11 cellular contexts compared by ENCODE assay signal in the genomic region with DNA sequence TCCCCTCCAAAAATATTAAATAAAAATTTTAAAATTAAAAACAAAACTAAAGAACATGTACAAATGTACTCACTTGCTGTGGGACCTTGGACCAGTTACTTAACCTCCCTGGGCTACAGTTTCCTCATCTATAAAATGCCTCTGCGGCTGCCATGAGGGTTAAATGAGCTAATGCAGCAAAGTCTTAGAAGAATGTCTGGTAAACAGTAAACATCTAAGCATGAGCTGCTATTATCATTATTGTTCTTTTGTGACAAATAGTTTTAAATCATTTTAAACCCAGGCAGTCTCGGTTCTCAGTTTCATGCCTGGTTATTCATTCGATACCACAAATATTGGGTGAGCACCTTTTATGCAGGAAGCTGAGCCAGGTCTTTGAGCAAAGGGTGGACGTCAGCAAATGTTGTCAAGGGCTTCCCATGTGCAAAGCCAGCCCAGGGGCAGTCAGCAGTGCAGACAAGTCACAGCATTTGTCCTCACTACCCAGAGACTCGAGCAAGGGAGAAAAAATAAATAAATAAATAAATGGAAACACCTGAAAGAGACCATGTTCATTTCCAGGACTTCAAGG.
A peak's percentile ranks its signal among the peaks of the same experiment; 100 is the strongest.
DNase-seq lines count a peak whose midpoint lies in the region; ATAC-seq, FAIRE-seq and TF ChIP-seq lines count a peak whose summit lies in the region.
"Had no signal": no experiment of that assay in that cellular context is flagged by ENCODE, and none has a peak within 500 bp of the region (broad histone marks: within the 10 kb centered on the region; RNA-seq: fewer than 3 reads in every experiment).

No MANE protein-coding gene starts in this region.

- DNase-seq in CD8-positive, alpha-beta memory T cell: peak in 1 of 5 donors; percentile 71
- DNase-seq in HepG2 (ENCODE audit: low spot score) (no peak), nephron progenitor cell (no peak), dedifferentiated amniotic fluid mesenchymal stem cell (ENCODE audit: extremely low spot score) (no peak)
- DNase-seq: stimulated activated CD8-positive, alpha-beta memory T cell treated with anti-CD3 and anti-CD28 coated beads, Interleukin-4, amount 100 ng/mL, for 48 hours had no signal

- POLR2A ChIA-PET in CD8-positive, alpha-beta memory T cell (lab: Charles Lee): interaction anchor here (1.4 to 3.0 kb wide), 4 partner anchors 9 to 28 kb away, joined by 5 to 17 read pairs (median 8); no protein-coding TSS in a partner anchor
- POLR2A ChIA-PET in HepG2 (lab: Yijun Ruan, JAX): interaction anchor here (1.7 to 2.0 kb wide), 2 partner anchors 10 to 43 kb away, joined by 4 to 5 read pairs; no protein-coding TSS in a partner anchor

- peak overlapping the region in 6 of 7 donors; percentile 52 to 75 (median 69) for H3K4me3 Mint-ChIP-seq in CD8-positive, alpha-beta memory T cell
- H3K4me3 Mint-ChIP-seq in nephron progenitor cell: no peak overlapping the region

- H3K4me3 ChIP-seq in CD8-positive, alpha-beta memory T cell (ENCODE audit: low read length): no peak overlapping the region
- H3K4me3 ChIP-seq in KMS-11 (IDR thresholded peaks at IDR 0.05; ENCODE audit: insufficient read depth, low read depth, low read length) (no peak overlapping the region), HepG2 (replicated peaks in 1 of 3; ENCODE audit: insufficient read depth in 1 of 3, low read depth in 2 of 3, low read length in 3 of 3) (no peak overlapping the region)

- H3K27ac Mint-ChIP-seq in CD8-positive, alpha-beta memory T cell: peak overlapping the region; percentile 87 to 100 (median 97)
- H3K27ac Mint-ChIP-seq in nephron progenitor cell: no peak overlapping the region

- intact Hi-C loops in HepG2 (cut with micrococcal nuclease; ENCODE audit: unreplicated experiment): loop anchor here (1.0 to 2.0 kb wide), 2 partner anchors 13 to 32 kb away; no protein-coding TSS in a partner anchor

- CTCF ChIA-PET in CD8-positive, alpha-beta memory T cell (lab: Charles Lee): interaction anchor here (0.7 to 1.1 kb wide), 3 partner anchors 10 to 13 kb away, joined by 3 to 6 read pairs (median 4); no protein-coding TSS in a partner anchor
- CTCF ChIA-PET in HepG2 (lab: Yijun Ruan, JAX; ENCODE audit: low intra/inter-chr PET ratio, low total read pairs): no interaction called here

- peak; percentile 47 for ATAC-seq in GM18511 (IDR thresholded peaks at IDR 0.05; ENCODE audit: unreplicated experiment)
- no peak for ATAC-seq in HepG2
- ATAC-seq in HG03565 (IDR thresholded peaks at IDR 0.05; ENCODE audit: unreplicated experiment): no peak
- no peak for ATAC-seq in HG03342 (IDR thresholded peaks at IDR 0.05; ENCODE audit: unreplicated experiment)

- H3K36me3 ChIP-seq in CD8-positive, alpha-beta memory T cell (ENCODE audit: insufficient read depth, low read length): peaks cover 14% of the 10 kb centered on the region
- H3K36me3 ChIP-seq in KMS-11 (ENCODE audit: insufficient read depth): no peaks in the 10 kb centered on the region
- H3K36me3 ChIP-seq in HepG2 (replicated peaks in 1 of 2; ENCODE audit: control insufficient read depth in 1 of 2, insufficient read depth in 2 of 2, low read length in 2 of 2): peaks cover 0 to 4% of the 10 kb centered on the region in 2 experiments; a peak in 3 of 5 replicates

- no peak for TF ChIP-seq RAD21 in HepG2 (CRISPR knock-in tag; IDR thresholded peaks at IDR 0.05)

- 97% methylated on average over 5 of the region's 5 CpGs for WGBS in HepG2 (ENCODE audit: low lambda C conversion rate)

- peaks cover 81 to 98% (median 92%) of the 10 kb centered on the region in 3 donors for H3K4me1 Mint-ChIP-seq in CD8-positive, alpha-beta memory T cell
- peaks cover 40% of the 10 kb centered on the region for H3K4me1 Mint-ChIP-seq in nephron progenitor cell

- no peaks in the 10 kb centered on the region for H3K9me3 ChIP-seq in CD8-positive, alpha-beta memory T cell (ENCODE audit: low read length)
- no peaks in the 10 kb centered on the region for H3K9me3 ChIP-seq in HepG2 (ENCODE audit: low read length)

- H3K4me2 ChIP-seq in KMS-11 (peak overlapping the region; percentile 86), HepG2 (ENCODE audit: low read depth, low read length) (no peak overlapping the region)

- H3K79me2 ChIP-seq in KMS-11 (ENCODE audit: insufficient read depth, low read depth): peaks cover 4% of the 10 kb centered on the region; the same call in 1 of the 2 replicates
- no peaks in the 10 kb centered on the region for H3K79me2 ChIP-seq in HepG2 (ENCODE audit: insufficient read depth, low read length)

- peaks cover 90% of the 10 kb centered on the region for H3K4me1 ChIP-seq in CD8-positive, alpha-beta memory T cell (ENCODE audit: insufficient read depth, low read length)
- H3K4me1 ChIP-seq in KMS-11 (ENCODE audit: low read depth, poor library complexity, severe bottlenecking) (peaks cover 83% of the 10 kb centered on the region), HepG2 (ENCODE audit: insufficient read depth, low read length) (peaks cover 15% of the 10 kb centered on the region)

- BruUV-seq in HepG2 (replicated peaks; lab: Mats Ljungman, UMichigan): no TSS peak

- TF ChIP-seq CTCF in KMS-11 (conservative IDR thresholded peaks at IDR 0.05; ENCODE audit: low read depth, low read length): no peak
- TF ChIP-seq CTCF in HepG2 (CRISPR knock-in tag; IDR thresholded peaks at IDR 0.05): no peak
- no peak for TF ChIP-seq CTCF in nephron progenitor cell (IDR thresholded peaks at IDR 0.05)

- no peaks in the 10 kb centered on the region for H3K27me3 Mint-ChIP-seq in CD8-positive, alpha-beta memory T cell
- H3K27me3 Mint-ChIP-seq in nephron progenitor cell (ENCODE audit: low read depth, poor library complexity): peaks cover 3% of the 10 kb centered on the region

- FAIRE-seq in HepG2 (lab: Jason Lieb, UNC): no peak
- FAIRE-seq: colon, islet of Langerhans had no signal

- TF ChIP-seq POLR2A in HepG2 (IDR thresholded peaks at IDR 0.05; ENCODE audit: insufficient read depth in 1 of 2, low read depth in 2 of 2, low read length in 2 of 2): no peak

- TF ChIP-seq EP300 in HepG2 (IDR thresholded peaks at IDR 0.05; ENCODE audit: low read depth in 2 of 2, low read length in 2 of 2): no peak
- TF ChIP-seq EP300 in HepG2 (CRISPR knock-in tag; IDR thresholded peaks at IDR 0.05; ENCODE audit: borderline replicate concordance): no peak

- in situ Hi-C loops in HepG2 (cut with HindIII; ENCODE audit: extremely low pct_ligation_motif_present, low pct_unique_long_range_greater_than_20kb): no loop called here

- H3K27ac ChIP-seq in CD8-positive, alpha-beta memory T cell (ENCODE audit: low read depth, low read length): no peak overlapping the region
- peak overlapping the region; percentile 97 for H3K27ac ChIP-seq in KMS-11
- H3K27ac ChIP-seq in HepG2 (ENCODE audit: extremely low read length, insufficient read depth, low read length): no peak overlapping the region

- no peaks in the 10 kb centered on the region for H3K27me3 ChIP-seq in CD8-positive, alpha-beta memory T cell (ENCODE audit: insufficient read depth, low read length, poor library complexity, severe bottlenecking)
- H3K27me3 ChIP-seq in KMS-11 (ENCODE audit: insufficient read depth, low read depth) (no peaks in the 10 kb centered on the region), HepG2 (ENCODE audit: control insufficient read depth in 1 of 2, insufficient read depth in 2 of 2, low read length in 2 of 2) (no peaks in the 10 kb centered on the region)

- peaks cover 9 to 50% (median 11%) of the 10 kb centered on the region in 3 donors for H3K36me3 Mint-ChIP-seq in CD8-positive, alpha-beta memory T cell
- H3K36me3 Mint-ChIP-seq in nephron progenitor cell (ENCODE audit: low read depth): no peaks in the 10 kb centered on the region

- H4K20me1 ChIP-seq in KMS-11 (ENCODE audit: insufficient read depth) (no peaks in the 10 kb centered on the region), HepG2 (ENCODE audit: insufficient read depth, low read length) (no peaks in the 10 kb centered on the region)

- no peaks in the 10 kb centered on the region for H3K9me3 Mint-ChIP-seq in CD8-positive, alpha-beta memory T cell
- no peaks in the 10 kb centered on the region for H3K9me3 Mint-ChIP-seq in nephron progenitor cell

- H3K9ac ChIP-seq in KMS-11: peak overlapping the region; percentile 77
- no peak overlapping the region for H3K9ac ChIP-seq in HepG2 (ENCODE audit: insufficient read depth, low read depth, low read length)

- no peak overlapping the region for H2AFZ ChIP-seq in KMS-11 (ENCODE audit: low read depth)
- H2AFZ ChIP-seq in HepG2 (ENCODE audit: low read length): no peak overlapping the region
